In genomic region chr4:112840061-112840460, GRCh38 we compare ENCODE assay signal across 24 cellular contexts.
DNase-seq lines count a peak whose midpoint lies in the region; ATAC-seq, FAIRE-seq and TF ChIP-seq lines count a peak whose summit lies in the region.
"Had no signal": no experiment of that assay in that cellular context is flagged by ENCODE, and none has a peak within 500 bp of the region (broad histone marks: within the 10 kb centered on the region; RNA-seq: fewer than 3 reads in every experiment).

No MANE protein-coding gene starts in this region.

- CTCF ChIA-PET in A549 (lab: Yijun Ruan, JAX), result interaction anchor here (1.3 kb wide), 1 partner anchor 13 kb away, joined by 3 read pairs; no protein-coding TSS in a partner anchor
- CTCF ChIA-PET in CD4-positive, alpha-beta memory T cell (lab: Charles Lee; ENCODE audit: partially characterized antibody), result interaction anchor here (0.6 kb wide), 1 partner anchor 113 kb away, joined by 3 read pairs; no protein-coding TSS in a partner anchor

- DNase-seq in A549 (ENCODE audit: low read depth in 1 of 2, low spot score in 1 of 2), result peak in 1 of 2 experiments; percentile 19
- DNase-seq in H54 (ENCODE audit: insufficient read length, low spot score), result peak; percentile 19
- DNase-seq in choroid plexus epithelial cell (ENCODE audit: low read depth), result peak; percentile 6
- peak; percentile 73 for DNase-seq in kidney glomerular epithelial cell (lab: John Stamatoyannopoulos, UW)
- DNase-seq in frontal cortex (ENCODE audit: low spot score in 2 of 2), result no peak
- DNase-seq in CD4-positive, alpha-beta memory T cell, result no peak
- DNase-seq in germinal center (ENCODE audit: low spot score), result no peak
- DNase-seq in activated CD8-positive, alpha-beta memory T cell treated with anti-CD3 and anti-CD28 coated beads, Interleukin-2, amount 50 U/mL, for 4 hours, result no peak
- DNase-seq: activated CD4-positive, alpha-beta T cell treated with anti-CD3 and anti-CD28 coated beads for 1 hour; activated naive CD8-positive, alpha-beta T cell treated with anti-CD3 and anti-CD28 coated beads, Interleukin-2, amount 50 U/mL, for 24 hours; CD4-positive, alpha-beta T cell; effector memory CD8-positive, alpha-beta T cell; lower lobe of right lung; MV-4-11; naive thymus-derived CD4-positive, alpha-beta T cell; NCI-H2029 treated with DMSO at 0.1 percent for 48 hours; NCI-H524; posterior cingulate gyrus; stimulated activated naive B cell treated with anti-CD40 and anti-IgM and Interleukin-4, amounts not matched to agents 10 μg/mL and 1 μg/mL and 100 μg/mL, for 72 hours; upper lobe of right lung had no signal

- no peaks in the 10 kb centered on the region for H3K36me3 Mint-ChIP-seq in CD4-positive, alpha-beta memory T cell
- H3K36me3 Mint-ChIP-seq: naive thymus-derived CD4-positive, alpha-beta T cell had no signal

- intact Hi-C loops in CD4-positive, alpha-beta memory T cell (cut with micrococcal nuclease), result no loop called here

- H3K27ac Mint-ChIP-seq in CD4-positive, alpha-beta memory T cell, result no peak overlapping the region
- H3K27ac Mint-ChIP-seq: activated naive CD8-positive, alpha-beta T cell treated with anti-CD3 and anti-CD28 coated beads, Interleukin-2, amount 50 U/mL, for 24 hours; activated T-helper 2 cell treated with anti-CD3 and anti-CD28 coated beads, Interferon-gamma antibody, Interleukin-2, Interleukin-4, amounts not matched to agents 10 μg/mL and 5 μg/mL and 100 μg/mL, durations not matched to agents 14 hours and 24 hours and 36 hours; CD4-positive, alpha-beta T cell; effector memory CD8-positive, alpha-beta T cell; IgD-negative memory B cell; naive thymus-derived CD4-positive, alpha-beta T cell; stimulated activated naive B cell treated with anti-CD40 and anti-IgM and Interleukin-4, amounts not matched to agents 10 μg/mL and 1 μg/mL and 100 μg/mL, for 72 hours had no signal

- no peak overlapping the region for H3K4me2 ChIP-seq in A549

- no peaks in the 10 kb centered on the region for H3K4me1 ChIP-seq in A549
- H3K4me1 ChIP-seq in CD4-positive, alpha-beta memory T cell (ENCODE audit: insufficient read depth, low read length), result no peaks in the 10 kb centered on the region
- H3K4me1 ChIP-seq: gastroesophageal sphincter, lower lobe of right lung, upper lobe of right lung had no signal

- TF ChIP-seq EP300 in A549 (IDR thresholded peaks at IDR 0.05), result no peak

- no peak overlapping the region for H3K27ac ChIP-seq in A549
- H3K27ac ChIP-seq in CD4-positive, alpha-beta memory T cell (ENCODE audit: low read depth, low read length), result no peak overlapping the region
- H3K27ac ChIP-seq: gastroesophageal sphincter, lower lobe of right lung, upper lobe of right lung had no signal

- H3K27me3 Mint-ChIP-seq in CD4-positive, alpha-beta memory T cell, result peaks cover 5 to 11% of the 10 kb centered on the region in 2 donors

- peaks cover 0 to 4% (median 0%) of the 10 kb centered on the region in 8 donors for H3K9me3 Mint-ChIP-seq in CD4-positive, alpha-beta memory T cell
- H3K9me3 Mint-ChIP-seq: activated naive CD8-positive, alpha-beta T cell treated with anti-CD3 and anti-CD28 coated beads, Interleukin-2, amount 50 U/mL, for 24 hours had no signal

- peak; percentile 54 to 64; a peak in 5 of 6 replicates for ATAC-seq in A549
- ATAC-seq: activated naive CD8-positive, alpha-beta T cell treated with anti-CD3 and anti-CD28 coated beads, Interleukin-2, amount 50 U/mL, for 24 hours; effector memory CD8-positive, alpha-beta T cell; gastroesophageal sphincter; lower lobe of right lung; naive thymus-derived CD4-positive, alpha-beta T cell; stimulated activated naive B cell treated with anti-CD40 and anti-IgM and Interleukin-4, amounts not matched to agents 10 μg/mL and 1 μg/mL and 100 μg/mL, for 72 hours; upper lobe of right lung had no signal

- POLR2A ChIA-PET in A549 (lab: Yijun Ruan, JAX), result interaction anchor here (0.6 kb wide), 1 partner anchor 35 kb away, joined by 7 read pairs; no protein-coding TSS in a partner anchor
- POLR2A ChIA-PET in CD4-positive, alpha-beta memory T cell (lab: Charles Lee; ENCODE audit: partially characterized antibody), result no interaction called here

- TF ChIP-seq RAD21 in A549 (conservative IDR thresholded peaks at IDR 0.05 in 1 of 2, IDR thresholded peaks at IDR 0.05 in 1 of 2), result no peak

- no peak for TF ChIP-seq CTCF in A549 (IDR thresholded peaks at IDR 0.05)
- no peak for TF ChIP-seq CTCF in choroid plexus epithelial cell (conservative IDR thresholded peaks at IDR 0.05; ENCODE audit: low read depth, low read length)

- TF ChIP-seq POLR2A in A549 (IDR thresholded peaks at IDR 0.05; ENCODE audit: low read length) (no peak), H54 (IDR thresholded peaks at IDR 0.05; ENCODE audit: low read depth, low read length) (no peak)

- H3K4me3 ChIP-seq in A549, result no peak overlapping the region
- no peak overlapping the region for H3K4me3 ChIP-seq in choroid plexus epithelial cell (ENCODE audit: low read depth, low read length)
- H3K4me3 ChIP-seq in CD4-positive, alpha-beta memory T cell (ENCODE audit: low read length in 2 of 2), result no peak overlapping the region
- H3K4me3 ChIP-seq: gastroesophageal sphincter, lower lobe of right lung, upper lobe of right lung had no signal

- no peaks in the 10 kb centered on the region for H3K36me3 ChIP-seq in CD4-positive, alpha-beta memory T cell (ENCODE audit: insufficient read depth, low read length)
- H3K36me3 ChIP-seq: gastroesophageal sphincter, lower lobe of right lung, upper lobe of right lung had no signal

- FAIRE-seq in A549 (lab: Jason Lieb, UNC) (no peak), H54 (lab: Jason Lieb, UNC) (peak; percentile 27), frontal cortex (lab: Jason Lieb, UNC) (no peak)

- H3K27me3 ChIP-seq in CD4-positive, alpha-beta memory T cell (ENCODE audit: insufficient read depth, low read length), result no peaks in the 10 kb centered on the region
- H3K27me3 ChIP-seq: gastroesophageal sphincter, upper lobe of right lung had no signal

- no peaks in the 10 kb centered on the region for H3K4me1 Mint-ChIP-seq in CD4-positive, alpha-beta memory T cell
- H3K4me1 Mint-ChIP-seq: activated naive CD8-positive, alpha-beta T cell treated with anti-CD3 and anti-CD28 coated beads, Interleukin-2, amount 50 U/mL, for 24 hours; central memory CD8-positive, alpha-beta T cell; naive thymus-derived CD4-positive, alpha-beta T cell; stimulated activated naive B cell treated with anti-CD40 and anti-IgM and Interleukin-4, amounts not matched to agents 10 μg/mL and 1 μg/mL and 100 μg/mL, for 72 hours had no signal

- no peak overlapping the region for H3K4me3 Mint-ChIP-seq in CD4-positive, alpha-beta memory T cell
- H3K4me3 Mint-ChIP-seq: activated naive CD8-positive, alpha-beta T cell treated with anti-CD3 and anti-CD28 coated beads, Interleukin-2, amount 50 U/mL, for 24 hours; CD4-positive, alpha-beta T cell; central memory CD8-positive, alpha-beta T cell; effector memory CD8-positive, alpha-beta T cell; IgD-negative memory B cell; naive thymus-derived CD4-positive, alpha-beta T cell; stimulated activated naive B cell treated with anti-CD40 and anti-IgM and Interleukin-4, amounts not matched to agents 10 μg/mL and 1 μg/mL and 100 μg/mL, for 72 hours had no signal

- H3K9me3 ChIP-seq in A549, result no peaks in the 10 kb centered on the region
- no peaks in the 10 kb centered on the region for H3K9me3 ChIP-seq in CD4-positive, alpha-beta memory T cell (ENCODE audit: control insufficient read depth in 1 of 2, low read length in 2 of 2)
- H3K9me3 ChIP-seq: gastroesophageal sphincter, lower lobe of right lung, upper lobe of right lung had no signal

TF ChIP-seq in A549, 52 proteins besides CTCF, POLR2A, EP300 and RAD21 (continues in another document):
- TF ChIP-seq E2F6 (IDR thresholded peaks at IDR 0.05; ENCODE audit: borderline replicate concordance, low read depth) (no peak), NFE2L2 (conservative IDR thresholded peaks at IDR 0.05; ENCODE audit: low read length) (no peak), MAZ (IDR thresholded peaks at IDR 0.05; ENCODE audit: borderline replicate concordance, low read depth, low read length) (no peak), TFCP2L1 (CRISPR knock-in tag; IDR thresholded peaks at IDR 0.05) (no peak), MYC (IDR thresholded peaks at IDR 0.05; ENCODE audit: borderline replicate concordance, low read length) (no peak), RCOR1 (IDR thresholded peaks at IDR 0.05; ENCODE audit: low read depth, low read length) (no peak), ZFP36 (IDR thresholded peaks at IDR 0.05; ENCODE audit: borderline replicate concordance, partially characterized antibody) (no peak), RARB (CRISPR knock-in tag; IDR thresholded peaks at IDR 0.05) (no peak), REST (IDR thresholded peaks at IDR 0.05) (no peak), ZC3H11A (IDR thresholded peaks at IDR 0.05) (no peak)

Comparison
In these comparisons a context has a peak if more than half of its experiments do, and no peak if none do; other contexts are left out.
1. DNase-seq: peak in H54 (single experiment), choroid plexus epithelial cell (single experiment) and kidney glomerular epithelial cell (single experiment); none in frontal cortex (0 of 2), CD4-positive, alpha-beta memory T cell (0 of 5), germinal center (single experiment) and activated CD8-positive, alpha-beta memory T cell treated with anti-CD3 and anti-CD28 coated beads, Interleukin-2, amount 50 U/mL, for 4 hours (single experiment).